29 cellular contexts compared by ENCODE assay signal in genomic region chr3:144105542-144105941, GRCh38.
DNase-seq lines count a peak whose midpoint lies in the region; ATAC-seq lines count a peak whose summit lies in the region.
"Had no signal": no experiment of that assay in that cellular context is flagged by ENCODE, and none has a peak within 500 bp of the region (broad histone marks: within the 10 kb centered on the region; RNA-seq: fewer than 3 reads in every experiment).

No MANE protein-coding gene starts in this region.

- H3K27ac ChIP-seq in aorta (ENCODE audit: low read depth in 1 of 2, low read length in 2 of 2): no peak overlapping the region
- H3K27ac ChIP-seq: brain microvascular endothelial cell, psoas muscle, skin epidermis, stomach, thyroid gland had no signal

- CTCF ChIA-PET in T-cell (lab: Charles Lee): no interaction called here
- CTCF ChIA-PET in activated naive CD4-positive, alpha-beta T cell treated with anti-CD3 and anti-CD28 coated beads, Interleukin-2, amount 10 ng/mL, durations not matched to agents 7 days and 5 days (lab: Charles Lee): no interaction called here

- no peaks in the 10 kb centered on the region for H3K36me3 Mint-ChIP-seq in T-cell
- H3K36me3 Mint-ChIP-seq in activated naive CD4-positive, alpha-beta T cell treated with anti-CD3 and anti-CD28 coated beads, Interleukin-2, amount 10 ng/mL, durations not matched to agents 7 days and 5 days: no peaks in the 10 kb centered on the region
- H3K36me3 Mint-ChIP-seq: CD4-positive, alpha-beta memory T cell; naive B cell had no signal

- POLR2A ChIA-PET in T-cell (lab: Charles Lee): no interaction called here

- H3K36me3 ChIP-seq in aorta (ENCODE audit: control insufficient read depth in 1 of 2, insufficient read depth in 2 of 2, low read length in 1 of 2): no peaks in the 10 kb centered on the region
- H3K36me3 ChIP-seq: brain microvascular endothelial cell, stomach, thyroid gland had no signal

- H3K9me3 ChIP-seq in aorta (ENCODE audit: control insufficient read depth, low read length): no peaks in the 10 kb centered on the region
- H3K9me3 ChIP-seq: psoas muscle, stomach, thyroid gland had no signal

- H3K4me3 ChIP-seq in aorta (ENCODE audit: low read length in 2 of 2): no peak overlapping the region
- H3K4me3 ChIP-seq: psoas muscle, skin epidermis, stomach, thyroid gland had no signal

- H3K9me3 Mint-ChIP-seq in T-cell: no peaks in the 10 kb centered on the region
- H3K9me3 Mint-ChIP-seq in activated naive CD4-positive, alpha-beta T cell treated with anti-CD3 and anti-CD28 coated beads, Interleukin-2, amount 10 ng/mL, durations not matched to agents 7 days and 5 days: no peaks in the 10 kb centered on the region

- H3K4me3 Mint-ChIP-seq in T-cell: no peak overlapping the region
- H3K4me3 Mint-ChIP-seq in activated naive CD4-positive, alpha-beta T cell treated with anti-CD3 and anti-CD28 coated beads, Interleukin-2, amount 10 ng/mL, durations not matched to agents 7 days and 5 days: no peak overlapping the region
- H3K4me3 Mint-ChIP-seq: activated CD4-positive, alpha-beta T cell treated with anti-CD3 and anti-CD28 coated beads for 36 hours; CD4-positive, alpha-beta memory T cell; naive B cell had no signal

- peaks cover 0 to 4% of the 10 kb centered on the region in 2 donors for H3K27me3 Mint-ChIP-seq in T-cell
- no peaks in the 10 kb centered on the region for H3K27me3 Mint-ChIP-seq in activated naive CD4-positive, alpha-beta T cell treated with anti-CD3 and anti-CD28 coated beads, Interleukin-2, amount 10 ng/mL, durations not matched to agents 7 days and 5 days

- intact Hi-C loops in left ventricle myocardium superior (cut with micrococcal nuclease) (no loop called here), cardiac septum (cut with DNase I) (no loop called here), aorta (cut with DNase I) (no loop called here)

- H3K4me1 ChIP-seq in aorta (ENCODE audit: control insufficient read depth in 1 of 2, insufficient read depth in 2 of 2, low read length in 2 of 2): peaks cover 0 to 3% of the 10 kb centered on the region in 2 donors
- H3K4me1 ChIP-seq: psoas muscle, thyroid gland had no signal

- H3K4me1 Mint-ChIP-seq in T-cell: peaks cover 0 to 8% (median 0%) of the 10 kb centered on the region in 3 donors
- no peaks in the 10 kb centered on the region for H3K4me1 Mint-ChIP-seq in activated naive CD4-positive, alpha-beta T cell treated with anti-CD3 and anti-CD28 coated beads, Interleukin-2, amount 10 ng/mL, durations not matched to agents 7 days and 5 days
- H3K4me1 Mint-ChIP-seq: activated CD4-positive, alpha-beta T cell treated with anti-CD3 and anti-CD28 coated beads for 36 hours; naive B cell had no signal

- H3K27me3 ChIP-seq in aorta (ENCODE audit: control insufficient read depth in 1 of 2, insufficient read depth in 2 of 2, low read length in 1 of 2): no peaks in the 10 kb centered on the region
- H3K27me3 ChIP-seq: brain microvascular endothelial cell, stomach, thyroid gland had no signal

- DNase-seq in left ventricle myocardium superior (no peak), cardiac septum (ENCODE audit: low spot score) (no peak), amniotic epithelial cell (ENCODE audit: low read depth) (peak; percentile 9), left kidney (ENCODE audit: low read depth, low spot score) (peak; percentile 74), aorta (no peak), T-cell (no peak)
- no peak for DNase-seq in stimulated activated CD4-positive, alpha-beta T cell treated with anti-CD3 and anti-CD28 coated beads, Interleukin-2, amount 100 ng/mL, for 48 hours
- DNase-seq in activated naive CD4-positive, alpha-beta T cell treated with anti-CD3 and anti-CD28 coated beads, Interleukin-2, amount 10 ng/mL, durations not matched to agents 7 days and 5 days: no peak
- DNase-seq: 8988T; activated CD4-positive, alpha-beta T cell treated with anti-CD3 and anti-CD28 coated beads for 36 hours; activated gamma-delta T cell treated with Interleukin-2 at 50 U/mL for 16 hours; activated T-cell treated with anti-CD3 and anti-CD28 coated beads for 4 hours; AML-193; brain microvascular endothelial cell; CD4-positive, alpha-beta memory T cell; DMS79; GDM1; HCEC 1CT; Karpas-422; left cardiac atrium; naive B cell; NCI-H1694; NCI-H510A; nucleus accumbens; psoas muscle; stomach; thyroid gland had no signal

- ATAC-seq in left ventricle myocardium superior (peak; percentile 33), aorta (ENCODE audit: low FRiP score) (peak; percentile 23), T-cell (replicated peaks in 1 of 4) (no peak)
- ATAC-seq: activated CD4-positive, alpha-beta T cell treated with anti-CD3 and anti-CD28 coated beads for 36 hours; SK-N-SH treated with all-trans-retinoic acid at 6 μM for 48 hours had no signal

- H3K27ac Mint-ChIP-seq in T-cell: no peak overlapping the region
- H3K27ac Mint-ChIP-seq in activated naive CD4-positive, alpha-beta T cell treated with anti-CD3 and anti-CD28 coated beads, Interleukin-2, amount 10 ng/mL, durations not matched to agents 7 days and 5 days: no peak overlapping the region
- H3K27ac Mint-ChIP-seq: activated CD4-positive, alpha-beta T cell treated with anti-CD3 and anti-CD28 coated beads for 36 hours; CD4-positive, alpha-beta memory T cell; naive B cell had no signal

- 28 to 32% methylated on average over 3 of the region's 3 CpGs for WGBS in aorta, 2 donors

Comparison
In these comparisons a context has a peak if more than half of its experiments do, and no peak if none do; other contexts are left out.
1. ATAC-seq: peak in left ventricle myocardium superior (single experiment) and aorta (single experiment); none in T-cell (0 of 4).
2. DNase-seq: peak in amniotic epithelial cell (single experiment) and left kidney (single experiment); none in left ventricle myocardium superior (single experiment), cardiac septum (single experiment), aorta (0 of 2), T-cell (0 of 34), stimulated activated CD4-positive, alpha-beta T cell treated with anti-CD3 and anti-CD28 coated beads, Interleukin-2, amount 100 ng/mL, for 48 hours (0 of 2) and activated naive CD4-positive, alpha-beta T cell treated with anti-CD3 and anti-CD28 coated beads, Interleukin-2, amount 10 ng/mL, durations not matched to agents 7 days and 5 days (single experiment).